In genomic region chr3:10170915-10171478, GRCh38 we compare ENCODE assay signal across 23 cellular contexts. TPM values are rescaled to one million over a fixed set of nuclear protein-coding genes. Genes with fewer than 3 reads are reported as not detected.
A peak's percentile ranks its signal among the peaks of the same experiment; 100 is the strongest.
DNase-seq lines count a peak whose midpoint lies in the region; ATAC-seq and TF ChIP-seq lines count a peak whose summit lies in the region.
"Had no signal": no experiment of that assay in that cellular context is flagged by ENCODE, and none has a peak within 500 bp of the region (broad histone marks: within the 10 kb centered on the region; RNA-seq: fewer than 3 reads in every experiment).

No MANE protein-coding gene starts in this region.

- peak; percentile 61 to 89 for ATAC-seq in activated naive CD4-positive, alpha-beta T cell treated with anti-CD3 and anti-CD28 coated beads, Interleukin-2, amount 50 U/mL, for 72 hours
- ATAC-seq in foreskin keratinocyte = peak; percentile 59
- ATAC-seq in stimulated activated naive B cell treated with anti-CD40 and anti-IgM and Interleukin-4, amounts not matched to agents 10 μg/mL and 1 μg/mL and 100 μg/mL, for 72 hours (replicated peaks) = peak in 1 of 2 donors; percentile 18
- no peak for ATAC-seq in HG03039 (IDR thresholded peaks at IDR 0.05; ENCODE audit: unreplicated experiment)
- ATAC-seq in GM19455 (IDR thresholded peaks at IDR 0.05; ENCODE audit: unreplicated experiment) = no peak
- ATAC-seq in HG03139 (IDR thresholded peaks at IDR 0.05; ENCODE audit: unreplicated experiment) = no peak
- ATAC-seq: gastrocnemius medialis, natural killer cell, T-cell had no signal

- peaks cover 0 to 5% (median 2%) of the 10 kb centered on the region in 4 donors for H3K9me3 ChIP-seq in Peyer's patch
- H3K9me3 ChIP-seq: gastrocnemius medialis, ovary, tibial artery had no signal

- H3K36me3 Mint-ChIP-seq in activated naive CD4-positive, alpha-beta T cell treated with anti-CD3 and anti-CD28 coated beads, Interleukin-2, amount 50 U/mL, for 72 hours = peaks cover 7 to 12% of the 10 kb centered on the region in 2 donors
- peaks cover 9 to 11% of the 10 kb centered on the region in 2 donors for H3K36me3 Mint-ChIP-seq in stimulated activated naive B cell treated with anti-CD40 and anti-IgM and Interleukin-4, amounts not matched to agents 10 μg/mL and 1 μg/mL and 100 μg/mL, for 72 hours

- no peak overlapping the region for H3K4me3 ChIP-seq in Peyer's patch
- H3K4me3 ChIP-seq: gastrocnemius medialis, ovary, tibial artery had no signal

- H3K4me1 ChIP-seq in Peyer's patch = peaks cover 0 to 25% (median 5%) of the 10 kb centered on the region in 4 donors
- H3K4me1 ChIP-seq in foreskin keratinocyte = peaks cover 8% of the 10 kb centered on the region

- H3K27ac ChIP-seq in Peyer's patch = peak overlapping the region in 2 of 4 donors; percentile 16 to 67
- no peak overlapping the region for H3K27ac ChIP-seq in foreskin keratinocyte
- H3K27ac ChIP-seq: gastrocnemius medialis, ovary, tibial artery had no signal

- no peak overlapping the region for H3K27ac Mint-ChIP-seq in activated naive CD4-positive, alpha-beta T cell treated with anti-CD3 and anti-CD28 coated beads, Interleukin-2, amount 50 U/mL, for 72 hours
- H3K27ac Mint-ChIP-seq in stimulated activated naive B cell treated with anti-CD40 and anti-IgM and Interleukin-4, amounts not matched to agents 10 μg/mL and 1 μg/mL and 100 μg/mL, for 72 hours = peak overlapping the region; percentile 17
- H3K27ac Mint-ChIP-seq: activated CD4-positive, alpha-beta memory T cell treated with anti-CD3 and anti-CD28 coated beads for 36 hours; T-cell had no signal

- H3K4me1 Mint-ChIP-seq in stimulated activated naive B cell treated with anti-CD40 and anti-IgM and Interleukin-4, amounts not matched to agents 10 μg/mL and 1 μg/mL and 100 μg/mL, for 72 hours = peaks cover 26 to 48% of the 10 kb centered on the region in 2 donors

- H3K27me3 Mint-ChIP-seq in stimulated activated naive B cell treated with anti-CD40 and anti-IgM and Interleukin-4, amounts not matched to agents 10 μg/mL and 1 μg/mL and 100 μg/mL, for 72 hours = no peaks in the 10 kb centered on the region
- H3K27me3 Mint-ChIP-seq: activated CD4-positive, alpha-beta memory T cell treated with anti-CD3 and anti-CD28 coated beads for 36 hours; T-cell had no signal

- DNase-seq in activated naive CD4-positive, alpha-beta T cell treated with anti-CD3 and anti-CD28 coated beads, Interleukin-2, amount 50 U/mL, for 72 hours (ENCODE audit: low spot score in 2 of 2) = no peak
- no peak for DNase-seq in activated naive CD4-positive, alpha-beta T cell treated with anti-CD3 and anti-CD28 coated beads, Interleukin-2, amount 50 U/mL, for 16 hours
- DNase-seq in Peyer's patch (peak in 2 of 3 donors; percentile 50 to 64), foreskin keratinocyte (no peak)
- no peak for DNase-seq in stimulated activated naive B cell treated with anti-CD40 and anti-IgM and Interleukin-4, amounts not matched to agents 10 μg/mL and 1 μg/mL and 100 μg/mL, for 72 hours
- DNase-seq: ACHN; activated CD4-positive, alpha-beta memory T cell treated with anti-CD3 and anti-CD28 coated beads for 36 hours; activated gamma-delta T cell treated with Interleukin-2 at 50 U/mL for 16 hours; amygdala; gastrocnemius medialis; KG1; natural killer cell; NCI-H1930; ovary; SHP77 treated with DMSO at 0.1 percent for 48 hours; stimulated activated CD4-positive, alpha-beta T cell treated with anti-CD3 and anti-CD28 coated beads, Interleukin-1b, Interleukin-23, amount 100 ng/mL, for 48 hours; stimulated activated naive CD4-positive, alpha-beta T cell treated with Interleukin-2 at 50 U/mL for 16 hours; T-cell; tibial artery had no signal

- TF ChIP-seq CTCF in Peyer's patch (IDR thresholded peaks at IDR 0.05) (no peak), foreskin keratinocyte (conservative IDR thresholded peaks at IDR 0.05) (no peak)

- H3K36me3 ChIP-seq in Peyer's patch = no peaks in the 10 kb centered on the region
- H3K36me3 ChIP-seq: gastrocnemius medialis, ovary, tibial artery had no signal

- H3K4me3 Mint-ChIP-seq in stimulated activated naive B cell treated with anti-CD40 and anti-IgM and Interleukin-4, amounts not matched to agents 10 μg/mL and 1 μg/mL and 100 μg/mL, for 72 hours = no peak overlapping the region
- H3K4me3 Mint-ChIP-seq: activated CD4-positive, alpha-beta memory T cell treated with anti-CD3 and anti-CD28 coated beads for 36 hours; CD14-positive monocyte; natural killer cell; T-cell had no signal

- TF ChIP-seq POLR2A in Peyer's patch (IDR thresholded peaks at IDR 0.05) = no peak

- H3K9me3 Mint-ChIP-seq in activated naive CD4-positive, alpha-beta T cell treated with anti-CD3 and anti-CD28 coated beads, Interleukin-2, amount 50 U/mL, for 72 hours = peaks cover 6 to 9% of the 10 kb centered on the region in 2 donors
- H3K9me3 Mint-ChIP-seq in stimulated activated naive B cell treated with anti-CD40 and anti-IgM and Interleukin-4, amounts not matched to agents 10 μg/mL and 1 μg/mL and 100 μg/mL, for 72 hours = peaks cover 6 to 7% of the 10 kb centered on the region in 2 donors

- no peaks in the 10 kb centered on the region for H3K27me3 ChIP-seq in Peyer's patch
- no peaks in the 10 kb centered on the region for H3K27me3 ChIP-seq in foreskin keratinocyte
- H3K27me3 ChIP-seq: gastrocnemius medialis, ovary, tibial artery had no signal

RNA-seq across cellular contexts. Expression of gene IRAK2, which starts 6.3 kb away (rescaled TPM):
- 1 to 10 TPM; 4.3 to 5.4 TPM for total RNA-seq in activated naive CD4-positive, alpha-beta T cell treated with anti-CD3 and anti-CD28 coated beads, Interleukin-2, amount 50 U/mL, for 72 hours
- total RNA-seq in Peyer's patch = 10 to 100 TPM in 3 of 4 donors, 1 to 10 TPM in 1; 9.1 to 17.3 (median 11.0) TPM
- total RNA-seq in foreskin keratinocyte = 5.6 and 7.1 TPM in 2 replicates
- 2.8 and 3.4 TPM in 2 replicates for polyA plus RNA-seq in foreskin keratinocyte

RNA-seq across cellular contexts. Expression of gene VHL, which starts 29.4 kb away (rescaled TPM):
- 10 to 100 TPM; 53.3 to 58.7 TPM for total RNA-seq in activated naive CD4-positive, alpha-beta T cell treated with anti-CD3 and anti-CD28 coated beads, Interleukin-2, amount 50 U/mL, for 72 hours
- total RNA-seq in Peyer's patch (10 to 100 TPM; 44.0 to 62.7 (median 52.6) TPM), foreskin keratinocyte (32.4 and 34.2 TPM in 2 replicates)
- 8.7 and 10.7 TPM in 2 replicates for polyA plus RNA-seq in foreskin keratinocyte

RNA-seq across cellular contexts. Expression of gene BRK1, which starts 55.5 kb away (rescaled TPM):
- 10 to 100 TPM; 59.4 to 99.2 TPM for total RNA-seq in activated naive CD4-positive, alpha-beta T cell treated with anti-CD3 and anti-CD28 coated beads, Interleukin-2, amount 50 U/mL, for 72 hours
- 100 to 1,000 TPM in 1 of 4 donors, 10 to 100 TPM in 3; 43.7 to 104 (median 60.4) TPM for total RNA-seq in Peyer's patch
- total RNA-seq in foreskin keratinocyte = 114 and 115 TPM in 2 replicates
- polyA plus RNA-seq in foreskin keratinocyte = 201 and 208 TPM in 2 replicates

Comparison
In these comparisons a context has a peak if more than half of its experiments do, and no peak if none do; other contexts are left out.
1. ATAC-seq: peak in activated naive CD4-positive, alpha-beta T cell treated with anti-CD3 and anti-CD28 coated beads, Interleukin-2, amount 50 U/mL, for 72 hours (2 of 2) and foreskin keratinocyte (single experiment); none in HG03039 (single experiment), GM19455 (single experiment) and HG03139 (single experiment).
2. DNase-seq: peak in Peyer's patch (2 of 3); none in activated naive CD4-positive, alpha-beta T cell treated with anti-CD3 and anti-CD28 coated beads, Interleukin-2, amount 50 U/mL, for 72 hours (0 of 2), activated naive CD4-positive, alpha-beta T cell treated with anti-CD3 and anti-CD28 coated beads, Interleukin-2, amount 50 U/mL, for 16 hours (single experiment), foreskin keratinocyte (0 of 2) and stimulated activated naive B cell treated with anti-CD40 and anti-IgM and Interleukin-4, amounts not matched to agents 10 μg/mL and 1 μg/mL and 100 μg/mL, for 72 hours (single experiment).